In the genomic region with DNA sequence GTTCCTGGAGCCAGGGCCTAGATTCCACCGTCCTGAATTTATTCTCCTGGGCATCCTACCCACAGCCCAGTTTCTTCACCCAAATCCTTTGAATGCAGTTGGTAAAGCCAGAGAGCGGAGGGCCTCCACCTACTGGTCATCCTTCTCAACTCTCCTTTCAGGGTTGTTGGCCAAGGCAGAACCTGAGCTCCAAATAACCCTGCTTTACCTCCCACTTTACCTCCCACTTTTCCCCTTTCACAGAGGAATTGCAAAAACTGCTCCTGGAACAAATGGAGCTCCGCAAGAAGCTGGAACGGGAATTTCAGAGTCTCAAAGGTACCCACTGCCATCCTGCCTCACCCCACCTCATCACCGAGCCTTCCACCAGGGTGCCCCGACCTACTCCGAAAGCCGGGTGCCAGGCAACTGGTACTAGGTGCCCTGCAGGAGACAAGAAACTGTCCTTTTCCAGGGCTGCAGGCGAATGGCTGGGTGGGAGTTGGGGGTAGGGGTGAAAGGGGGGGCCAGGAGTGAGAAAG, we compare ENCODE assay signal across 9 cellular contexts. TPM values are rescaled to one million over a fixed set of nuclear protein-coding genes. Genes with fewer than 3 reads are reported as not detected.
A peak's percentile ranks its signal among the peaks of the same experiment; 100 is the strongest.
DNase-seq lines count a peak whose midpoint lies in the region; ATAC-seq and TF ChIP-seq lines count a peak whose summit lies in the region.
"Had no signal": no experiment of that assay in that cellular context is flagged by ENCODE, and none has a peak within 500 bp of the region (broad histone marks: within the 10 kb centered on the region; RNA-seq: fewer than 3 reads in every experiment).

No MANE protein-coding gene starts in this region.

- no peaks in the 10 kb centered on the region for H3K27me3 Mint-ChIP-seq in Caco-2 (ENCODE audit: insufficient read depth, unreplicated experiment)

- no peak overlapping the region for H3K27ac ChIP-seq in SU-DHL-6 (ENCODE audit: low read depth, low read length)
- H3K27ac ChIP-seq: tibial artery had no signal

- no peaks in the 10 kb centered on the region for H3K9me3 ChIP-seq in Caco-2
- H3K9me3 ChIP-seq in SU-DHL-6 (ENCODE audit: insufficient read depth, low read length): no peaks in the 10 kb centered on the region
- H3K9me3 ChIP-seq: tibial artery had no signal

- BruUV-seq in Caco-2 (replicated peaks; lab: Mats Ljungman, UMichigan): no TSS peak

- H3K4me3 ChIP-seq in Caco-2 (ENCODE audit: low read depth, low read length): no peak overlapping the region
- H3K4me3 ChIP-seq in H7 (ENCODE audit: insufficient read depth, low read depth, low read length): no peak overlapping the region
- H3K4me3 ChIP-seq in SU-DHL-6 (ENCODE audit: insufficient read depth, low read length, poor library complexity, severe bottlenecking): no peak overlapping the region
- H3K4me3 ChIP-seq: tibial artery had no signal

- POLR2A ChIA-PET in Caco-2 (lab: Charles Lee): no interaction called here

- no peaks in the 10 kb centered on the region for H3K36me3 ChIP-seq in Caco-2 (ENCODE audit: control insufficient read depth, insufficient read depth, low read length)
- no peaks in the 10 kb centered on the region for H3K36me3 ChIP-seq in H7 (replicated peaks; ENCODE audit: control insufficient read depth, insufficient read depth, low read length)
- no peaks in the 10 kb centered on the region for H3K36me3 ChIP-seq in SU-DHL-6 (ENCODE audit: low read length)
- H3K36me3 ChIP-seq: tibial artery had no signal

- no peak overlapping the region for H3K9ac ChIP-seq in SU-DHL-6 (ENCODE audit: low read length)

- no peaks in the 10 kb centered on the region for H3K9me3 Mint-ChIP-seq in Caco-2 (ENCODE audit: unreplicated experiment)

- H3K27ac Mint-ChIP-seq in Caco-2 (ENCODE audit: unreplicated experiment): no peak overlapping the region

- peak; percentile 31 for ATAC-seq in left colon
- ATAC-seq in HG03565 (IDR thresholded peaks at IDR 0.05; ENCODE audit: unreplicated experiment): no peak
- ATAC-seq in HG03457 (IDR thresholded peaks at IDR 0.05; ENCODE audit: unreplicated experiment): no peak

- TF ChIP-seq CTCF in Caco-2 (IDR thresholded peaks at IDR 0.05; ENCODE audit: insufficient read depth in 1 of 2, low read depth in 1 of 2, low read length in 1 of 2, severe bottlenecking in 1 of 2, unreplicated experiment in 1 of 2): peak; percentile 20 to 45
- peak; percentile 26 for TF ChIP-seq CTCF in SU-DHL-6 (IDR thresholded peaks at IDR 0.05; ENCODE audit: insufficient read depth, low read length, poor library complexity, severe bottlenecking)

- no peaks in the 10 kb centered on the region for H3K4me1 ChIP-seq in Caco-2

- CTCF ChIA-PET in Caco-2 (lab: Charles Lee): interaction anchor here (0.5 to 1.0 kb wide), 5 partner anchors 17 to 682 kb away, joined by 3 to 8 read pairs (median 6); no protein-coding TSS in a partner anchor

- no peak overlapping the region for H3K4me3 Mint-ChIP-seq in Caco-2 (ENCODE audit: unreplicated experiment)

- no peaks in the 10 kb centered on the region for H3K27me3 ChIP-seq in Caco-2 (replicated peaks; ENCODE audit: control insufficient read depth, insufficient read depth, low read length)
- peaks cover 98% of the 10 kb centered on the region for H3K27me3 ChIP-seq in H7 (ENCODE audit: control insufficient read depth, insufficient read depth, low read length)
- no peaks in the 10 kb centered on the region for H3K27me3 ChIP-seq in SU-DHL-6 (ENCODE audit: low read length)

- no peaks in the 10 kb centered on the region for H3K36me3 Mint-ChIP-seq in Caco-2 (ENCODE audit: insufficient read depth, unreplicated experiment)

- intact Hi-C loops in Caco-2 (cut with micrococcal nuclease; ENCODE audit: unreplicated experiment): loop anchor here (10.0 kb wide), 1 partner anchor 447 kb away; no protein-coding TSS in a partner anchor
- intact Hi-C loops in left colon (cut with DNase I, micrococcal nuclease): no loop called here

- no peaks in the 10 kb centered on the region for H4K20me1 ChIP-seq in SU-DHL-6 (ENCODE audit: low read depth, low read length)

- no peaks in the 10 kb centered on the region for H3F3A ChIP-seq in SU-DHL-6 (ENCODE audit: insufficient read depth)

- H3K9me2 ChIP-seq in SU-DHL-6 (replicated peaks; ENCODE audit: insufficient read depth, low read length): no peaks in the 10 kb centered on the region

- no peak overlapping the region for H2AFZ ChIP-seq in SU-DHL-6 (ENCODE audit: low read depth, low read length, severe bottlenecking)

- no peak overlapping the region for H3K4me2 ChIP-seq in SU-DHL-6 (ENCODE audit: low read depth, low read length, poor library complexity, severe bottlenecking)

- no peaks in the 10 kb centered on the region for H3K79me2 ChIP-seq in SU-DHL-6 (ENCODE audit: insufficient read depth, low read length)

- DNase-seq in Caco-2 (no peak), H7 (peak; percentile 78), left colon (no peak), hepatic stellate cell (ENCODE audit: low spot score) (no peak), NCI-H446 treated with DMSO at 0.1 percent for 48 hours (lab: John Stamatoyannopoulos, UW) (no peak)

- no peaks in the 10 kb centered on the region for H3K4me1 Mint-ChIP-seq in Caco-2 (ENCODE audit: low read depth, unreplicated experiment)

RNA-seq across cellular contexts. Expression of gene SKOR1, which starts 6.8 kb away (rescaled TPM):
- total RNA-seq in Caco-2 (2022): not detected in 2 replicates
- total RNA-seq in H7 (2014; rRNA removed; shearing (Covaris generic)): 0.11 TPM in 1 of 2 replicates, not detected in the other
- under 1 TPM; 0.47 to 0.49 TPM for total RNA-seq in left colon

RNA-seq across cellular contexts. Expression of gene RNU6-1, which starts 7.8 kb away (rescaled TPM):
- total RNA-seq in Caco-2 (2022) (not detected in 2 replicates), left colon (not detected)
- not detected in 2 replicates for total RNA-seq in H7 (2014; rRNA removed; shearing (Covaris generic))
